In genomic region chr11:78170874-78171549, GRCh38 we compare ENCODE assay signal across 1 cellular context.
TF ChIP-seq lines count a peak whose summit lies in the region.

No MANE protein-coding gene starts in this region.

TF ChIP-seq in liver, 16 proteins besides CTCF, POLR2A, EP300 and RAD21 (continued from another document):
- TF ChIP-seq, protein P1, sequence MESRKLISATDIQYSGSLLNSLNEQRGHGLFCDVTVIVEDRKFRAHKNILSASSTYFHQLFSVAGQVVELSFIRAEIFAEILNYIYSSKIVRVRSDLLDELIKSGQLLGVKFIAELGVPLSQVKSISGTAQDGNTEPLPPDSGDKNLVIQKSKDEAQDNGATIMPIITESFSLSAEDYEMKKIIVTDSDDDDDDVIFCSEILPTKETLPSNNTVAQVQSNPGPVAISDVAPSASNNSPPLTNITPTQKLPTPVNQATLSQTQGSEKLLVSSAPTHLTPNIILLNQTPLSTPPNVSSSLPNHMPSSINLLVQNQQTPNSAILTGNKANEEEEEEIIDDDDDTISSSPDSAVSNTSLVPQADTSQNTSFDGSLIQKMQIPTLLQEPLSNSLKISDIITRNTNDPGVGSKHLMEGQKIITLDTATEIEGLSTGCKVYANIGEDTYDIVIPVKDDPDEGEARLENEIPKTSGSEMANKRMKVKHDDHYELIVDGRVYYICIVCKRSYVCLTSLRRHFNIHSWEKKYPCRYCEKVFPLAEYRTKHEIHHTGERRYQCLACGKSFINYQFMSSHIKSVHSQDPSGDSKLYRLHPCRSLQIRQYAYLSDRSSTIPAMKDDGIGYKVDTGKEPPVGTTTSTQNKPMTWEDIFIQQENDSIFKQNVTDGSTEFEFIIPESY (IDR thresholded peaks at IDR 0.05) = peak; percentile 73
